1 cellular context compared by ENCODE assay signal in the genomic region with DNA sequence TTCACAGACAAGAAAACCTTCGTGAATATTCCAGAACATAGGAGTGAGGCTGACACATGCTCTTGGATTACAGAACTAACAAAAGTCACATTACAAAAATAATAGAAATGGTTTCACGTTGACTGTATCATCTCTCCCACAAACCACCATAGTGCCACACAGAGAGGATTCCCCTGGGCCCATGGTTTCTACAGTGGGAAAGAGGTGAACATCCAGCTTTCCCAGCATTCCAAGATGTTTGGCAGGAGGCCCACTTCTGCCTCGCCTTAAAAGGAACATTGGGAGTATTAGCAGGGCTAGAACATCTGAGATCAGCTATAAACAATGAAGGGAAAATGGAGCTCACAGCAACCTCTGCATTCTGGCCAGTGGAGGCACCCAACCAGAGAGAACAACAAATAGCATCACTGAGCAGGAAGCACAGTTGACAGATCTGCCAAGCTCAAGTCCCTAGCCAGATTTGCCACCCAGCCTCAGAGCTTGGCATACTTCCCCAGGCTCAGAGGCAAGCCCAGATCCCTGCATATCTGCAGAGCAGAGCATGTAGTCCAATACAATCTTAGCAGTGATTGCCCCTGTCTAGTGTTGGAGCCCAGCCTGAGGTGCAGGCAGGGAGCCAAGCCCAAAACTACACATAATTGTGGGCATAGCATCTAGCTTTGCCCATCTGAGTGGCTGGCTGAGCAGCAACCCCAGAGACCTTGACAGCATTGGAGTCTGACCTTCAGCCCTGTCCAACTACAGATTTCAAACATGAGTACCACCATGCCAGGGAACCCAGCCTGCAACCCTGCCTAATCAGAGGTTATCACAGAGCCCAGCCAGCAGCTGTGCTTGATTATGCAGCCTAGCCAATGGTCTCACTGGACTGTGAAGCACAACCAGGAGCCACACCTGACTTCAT.
TF ChIP-seq lines count a peak whose summit lies in the region.

No MANE protein-coding gene starts in this region.

TF ChIP-seq in GM12878, 131 proteins besides CTCF, POLR2A, EP300 and RAD21 (continued from another document):
- TF ChIP-seq, protein P1, sequence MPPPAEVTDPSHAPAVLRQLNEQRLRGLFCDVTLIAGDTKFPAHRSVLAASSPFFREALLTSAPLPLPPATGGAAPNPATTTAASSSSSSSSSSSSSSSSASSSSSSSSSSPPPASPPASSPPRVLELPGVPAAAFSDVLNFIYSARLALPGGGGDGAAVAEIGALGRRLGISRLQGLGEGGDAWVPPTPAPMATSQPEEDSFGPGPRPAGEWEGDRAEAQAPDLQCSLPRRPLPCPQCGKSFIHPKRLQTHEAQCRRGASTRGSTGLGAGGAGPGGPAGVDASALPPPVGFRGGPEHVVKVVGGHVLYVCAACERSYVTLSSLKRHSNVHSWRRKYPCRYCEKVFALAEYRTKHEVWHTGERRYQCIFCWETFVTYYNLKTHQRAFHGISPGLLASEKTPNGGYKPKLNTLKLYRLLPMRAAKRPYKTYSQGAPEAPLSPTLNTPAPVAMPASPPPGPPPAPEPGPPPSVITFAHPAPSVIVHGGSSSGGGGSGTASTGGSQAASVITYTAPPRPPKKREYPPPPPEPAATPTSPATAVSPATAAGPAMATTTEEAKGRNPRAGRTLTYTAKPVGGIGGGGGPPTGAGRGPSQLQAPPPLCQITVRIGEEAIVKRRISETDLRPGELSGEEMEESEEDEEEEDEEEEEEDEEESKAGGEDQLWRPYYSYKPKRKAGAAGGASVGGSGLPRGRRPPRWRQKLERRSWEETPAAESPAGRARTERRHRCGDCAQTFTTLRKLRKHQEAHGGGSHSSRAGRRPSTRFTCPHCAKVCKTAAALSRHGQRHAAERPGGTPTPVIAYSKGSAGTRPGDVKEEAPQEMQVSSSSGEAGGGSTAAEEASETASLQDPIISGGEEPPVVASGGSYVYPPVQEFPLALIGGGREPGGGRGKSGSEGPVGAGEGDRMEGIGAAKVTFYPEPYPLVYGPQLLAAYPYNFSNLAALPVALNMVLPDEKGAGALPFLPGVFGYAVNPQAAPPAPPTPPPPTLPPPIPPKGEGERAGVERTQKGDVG (CRISPR knock-in tag; IDR thresholded peaks at IDR 0.05) = no peak
- TF ChIP-seq NFXL1 (IDR thresholded peaks at IDR 0.05; ENCODE audit: borderline replicate concordance) (no peak), IRF5 (IDR thresholded peaks at IDR 0.05; ENCODE audit: borderline replicate concordance) (no peak), SUPT20H (IDR thresholded peaks at IDR 0.05; ENCODE audit: borderline replicate concordance, control insufficient read depth, low read depth, low read length) (no peak), LARP7 (IDR thresholded peaks at IDR 0.05) (no peak), HDGF (IDR thresholded peaks at IDR 0.05) (no peak), ZSCAN29 (IDR thresholded peaks at IDR 0.05) (no peak), ZBTB11 (CRISPR knock-in tag; IDR thresholded peaks at IDR 0.05) (no peak)
- TF ChIP-seq, protein P2, sequence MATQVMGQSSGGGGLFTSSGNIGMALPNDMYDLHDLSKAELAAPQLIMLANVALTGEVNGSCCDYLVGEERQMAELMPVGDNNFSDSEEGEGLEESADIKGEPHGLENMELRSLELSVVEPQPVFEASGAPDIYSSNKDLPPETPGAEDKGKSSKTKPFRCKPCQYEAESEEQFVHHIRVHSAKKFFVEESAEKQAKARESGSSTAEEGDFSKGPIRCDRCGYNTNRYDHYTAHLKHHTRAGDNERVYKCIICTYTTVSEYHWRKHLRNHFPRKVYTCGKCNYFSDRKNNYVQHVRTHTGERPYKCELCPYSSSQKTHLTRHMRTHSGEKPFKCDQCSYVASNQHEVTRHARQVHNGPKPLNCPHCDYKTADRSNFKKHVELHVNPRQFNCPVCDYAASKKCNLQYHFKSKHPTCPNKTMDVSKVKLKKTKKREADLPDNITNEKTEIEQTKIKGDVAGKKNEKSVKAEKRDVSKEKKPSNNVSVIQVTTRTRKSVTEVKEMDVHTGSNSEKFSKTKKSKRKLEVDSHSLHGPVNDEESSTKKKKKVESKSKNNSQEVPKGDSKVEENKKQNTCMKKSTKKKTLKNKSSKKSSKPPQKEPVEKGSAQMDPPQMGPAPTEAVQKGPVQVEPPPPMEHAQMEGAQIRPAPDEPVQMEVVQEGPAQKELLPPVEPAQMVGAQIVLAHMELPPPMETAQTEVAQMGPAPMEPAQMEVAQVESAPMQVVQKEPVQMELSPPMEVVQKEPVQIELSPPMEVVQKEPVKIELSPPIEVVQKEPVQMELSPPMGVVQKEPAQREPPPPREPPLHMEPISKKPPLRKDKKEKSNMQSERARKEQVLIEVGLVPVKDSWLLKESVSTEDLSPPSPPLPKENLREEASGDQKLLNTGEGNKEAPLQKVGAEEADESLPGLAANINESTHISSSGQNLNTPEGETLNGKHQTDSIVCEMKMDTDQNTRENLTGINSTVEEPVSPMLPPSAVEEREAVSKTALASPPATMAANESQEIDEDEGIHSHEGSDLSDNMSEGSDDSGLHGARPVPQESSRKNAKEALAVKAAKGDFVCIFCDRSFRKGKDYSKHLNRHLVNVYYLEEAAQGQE (IDR thresholded peaks at IDR 0.05; ENCODE audit: low read depth, low read length) = no peak
TF ChIP-seq in GM12878: peak in this region for 0.
